ENCODE assay signal across 16 cellular contexts in genomic region chr3:123031051-123031450, GRCh38. TPM values are rescaled to one million over a fixed set of nuclear protein-coding genes. Genes with fewer than 3 reads are reported as not detected.
DNase-seq lines count a peak whose midpoint lies in the region; ATAC-seq and TF ChIP-seq lines count a peak whose summit lies in the region.
"Had no signal": no experiment of that assay in that cellular context is flagged by ENCODE, and none has a peak within 500 bp of the region (broad histone marks: within the 10 kb centered on the region; RNA-seq: fewer than 3 reads in every experiment).

No MANE protein-coding gene starts in this region.

- H3K9ac ChIP-seq in HCT116 (ENCODE audit: low read length), result no peak overlapping the region

- no peak for TF ChIP-seq CTCF in HCT116 (IDR thresholded peaks at IDR 0.05 in 2 of 3, conservative IDR thresholded peaks at IDR 0.05 in 1 of 3; ENCODE audit: borderline replicate concordance in 1 of 3, insufficient read depth in 1 of 3, low read depth in 2 of 3, low read length in 2 of 3)
- no peak for TF ChIP-seq CTCF in lower lobe of right lung (IDR thresholded peaks at IDR 0.05)

- no peaks in the 10 kb centered on the region for H3K36me3 ChIP-seq in HCT116 (ENCODE audit: control insufficient read depth in 1 of 2, insufficient read depth in 2 of 2, low read length in 2 of 2)
- H3K36me3 ChIP-seq in lower lobe of right lung, result no peaks in the 10 kb centered on the region

- no peak overlapping the region for H3K27ac ChIP-seq in HCT116 (ENCODE audit: low read depth, low read length)
- peak overlapping the region; percentile 2 for H3K27ac ChIP-seq in lower lobe of right lung
- H3K27ac ChIP-seq: 22Rv1 had no signal

- H4K20me1 ChIP-seq in HCT116 (ENCODE audit: insufficient read depth), result no peaks in the 10 kb centered on the region

- CTCF ChIA-PET in HCT116 (lab: Charles Lee), result interaction anchor here (0.7 to 1.7 kb wide), 3 partner anchors 88 to 638 kb away, joined by 3 to 5 read pairs (median 4); no protein-coding TSS in a partner anchor

- TF ChIP-seq RAD21 in HCT116 (IDR thresholded peaks at IDR 0.05; ENCODE audit: low read depth), result no peak

- no peak for TF ChIP-seq POLR2A in HCT116 (IDR thresholded peaks at IDR 0.05; ENCODE audit: borderline replicate concordance, extremely low read depth, insufficient read depth, insufficient read length)

- no peak overlapping the region for H3K4me3 ChIP-seq in HCT116 (replicated peaks in 1 of 2; ENCODE audit: low read depth in 1 of 2, low read length in 2 of 2)
- H3K4me3 ChIP-seq in lower lobe of right lung, result no peak overlapping the region
- H3K4me3 ChIP-seq: GM23338 had no signal

- no peak overlapping the region for H3K4me2 ChIP-seq in HCT116 (ENCODE audit: low read length)
- H3K4me2 ChIP-seq: GM23338 had no signal

- RAD21 ChIA-PET in HCT116 (lab: Charles Lee; ENCODE audit: low non-redundant PET in 1 of 2, low total read pairs in 2 of 2, uncharacterized antibody in 2 of 2, unreplicated experiment in 2 of 2), result no interaction called here

- DNase-seq in DMS79 treated with DMSO at 0.1 percent for 48 hours (lab: John Stamatoyannopoulos, UW) (peak; percentile 17), DMS79 (lab: John Stamatoyannopoulos, UW) (no peak), HCT116 (ENCODE audit: low read depth, low spot score) (no peak), SK-N-DZ (ENCODE audit: low spot score) (peak; percentile 76), lower lobe of right lung (no peak), NCI-H1417 (lab: John Stamatoyannopoulos, UW) (no peak), NCI-H345 treated with DMSO at 0.1 percent for 48 hours (lab: John Stamatoyannopoulos, UW; ENCODE audit: unreplicated experiment) (no peak), pons (ENCODE audit: low spot score) (no peak)
- DNase-seq: C1 segment of cervical spinal cord; Calu3; CD4-positive, alpha-beta T cell; DMS 273 treated with DMSO at 0.1 percent for 48 hours; EL; H7 had no signal

- no peaks in the 10 kb centered on the region for H3K9me2 ChIP-seq in HCT116 (ENCODE audit: insufficient read depth)

- H3K79me2 ChIP-seq in HCT116 (ENCODE audit: insufficient read depth, low read length), result no peaks in the 10 kb centered on the region

- H3K27me3 ChIP-seq in HCT116 (ENCODE audit: insufficient read depth, low read length) (peaks cover 24% of the 10 kb centered on the region; the same call in 1 of the 2 replicates), lower lobe of right lung (ENCODE audit: low read depth) (peaks cover 22% of the 10 kb centered on the region)

- no peak for ATAC-seq in HCT116
- ATAC-seq in lower lobe of right lung, result no peak
- ATAC-seq: GM23338 had no signal

- POLR2A ChIA-PET in HCT116 (lab: Charles Lee), result no interaction called here

- H3K4me1 ChIP-seq in HCT116 (ENCODE audit: control insufficient read depth in 1 of 2, insufficient read depth in 2 of 2, low read length in 2 of 2) (peaks cover 4 to 16% of the 10 kb centered on the region in 2 experiments; a peak in 3 of 4 replicates), lower lobe of right lung (peaks cover 25% of the 10 kb centered on the region)

- BruUV-seq in HCT116 (replicated peaks; lab: Mats Ljungman, UMichigan), result no TSS peak

- intact Hi-C loops in HCT116 (cut with micrococcal nuclease), result no loop called here
- intact Hi-C loops in lower lobe of right lung (cut with DNase I), result no loop called here

- H2AFZ ChIP-seq in HCT116 (ENCODE audit: low read depth, low read length, poor library complexity, severe bottlenecking), result no peak overlapping the region
- H2AFZ ChIP-seq: GM23338 had no signal

- H3K9me3 ChIP-seq in HCT116 (ENCODE audit: control insufficient read depth in 1 of 2, insufficient read depth in 1 of 2, low read depth in 1 of 2, low read length in 2 of 2) (no peaks in the 10 kb centered on the region), lower lobe of right lung (no peaks in the 10 kb centered on the region)

TF ChIP-seq in HCT116, 20 proteins besides CTCF, POLR2A, EP300 and RAD21:
- TF ChIP-seq FOSL1 (IDR thresholded peaks at IDR 0.05; ENCODE audit: low read depth), result no peak
- TF ChIP-seq ZFX (IDR thresholded peaks at IDR 0.05), result 0 out of 2 replicates have a peak, but pooled peaks have one; percentile 7

RNA-seq across cellular contexts. Expression of gene SEMA5B, which starts 3.5 kb away (rescaled TPM):
- total RNA-seq in HCT116 (2021; ENCODE audit: unreplicated experiment), result 0.15 TPM
- polyA plus RNA-seq in HCT116 (2012), result 0.07 and 0.09 TPM in 2 replicates
- 16.9 and 19.9 TPM in 2 replicates for polyA plus RNA-seq in SK-N-DZ (2014; cell fraction: cytosol; rRNA removed)
- 52.4 and 55.5 TPM in 2 replicates for polyA plus RNA-seq in SK-N-DZ (2014; cell fraction: nucleus; rRNA removed)
- total RNA-seq in lower lobe of right lung, result 0.71 TPM
- total RNA-seq: Calu3 had no signal

RNA-seq across cellular contexts. Expression of gene PDIA5, which starts 35.8 kb away (rescaled TPM):
- 50.8 TPM for total RNA-seq in HCT116 (2021; ENCODE audit: unreplicated experiment)
- polyA plus RNA-seq in HCT116 (2012), result 48.9 and 49.7 TPM in 2 replicates
- polyA plus RNA-seq in SK-N-DZ (2014; cell fraction: cytosol; rRNA removed), result 13.4 and 14.5 TPM in 2 replicates
- 19.1 and 34.2 TPM in 2 replicates for polyA plus RNA-seq in SK-N-DZ (2014; cell fraction: nucleus; rRNA removed)
- total RNA-seq in lower lobe of right lung, result 29.3 TPM

Comparison
In these comparisons a context has a peak if more than half of its experiments do, and no peak if none do; other contexts are left out.
1. DNase-seq: peak in DMS79 treated with DMSO at 0.1 percent for 48 hours (single experiment) and SK-N-DZ (single experiment); none in DMS79 (single experiment), HCT116 (single experiment), lower lobe of right lung (single experiment), NCI-H1417 (0 of 3), NCI-H345 treated with DMSO at 0.1 percent for 48 hours (single experiment) and pons (single experiment).